14 cellular contexts compared by ENCODE assay signal in the genomic region with DNA sequence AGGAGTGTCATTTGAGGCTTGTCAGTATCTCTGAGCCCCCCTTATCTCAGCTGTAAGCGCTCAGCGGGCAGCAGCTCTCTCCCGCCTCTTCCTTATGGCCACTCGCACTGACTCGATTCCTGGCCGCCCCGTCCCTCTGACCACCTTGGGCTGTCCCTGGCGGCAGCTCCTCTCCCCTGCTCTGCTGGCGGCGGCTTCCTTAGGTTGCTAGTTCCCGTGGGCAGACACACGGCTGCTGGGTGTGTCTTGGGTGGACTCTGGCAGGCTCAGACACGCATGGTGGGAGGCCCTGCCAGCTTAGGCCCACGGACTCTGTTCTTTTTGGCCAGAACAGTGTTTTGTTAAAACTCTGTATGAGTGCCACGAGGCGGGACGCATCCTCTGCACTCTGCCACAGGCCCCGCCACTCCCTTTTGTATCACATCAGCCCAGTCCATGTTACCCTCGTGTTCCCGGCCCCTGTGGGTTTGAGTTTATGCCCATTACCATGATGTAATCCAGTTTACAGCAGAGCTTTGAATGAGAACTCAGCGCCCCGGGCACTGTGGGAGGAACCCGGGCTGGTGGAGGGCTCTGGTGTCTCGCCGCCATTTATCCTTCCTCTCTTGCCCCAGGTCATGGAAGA. TPM values are rescaled to one million over a fixed set of nuclear protein-coding genes. Genes with fewer than 3 reads are reported as not detected.
DNase-seq lines count a peak whose midpoint lies in the region; ATAC-seq lines count a peak whose summit lies in the region.
"Had no signal": no experiment of that assay in that cellular context is flagged by ENCODE, and none has a peak within 500 bp of the region (broad histone marks: within the 10 kb centered on the region; RNA-seq: fewer than 3 reads in every experiment).

No MANE protein-coding gene starts in this region.

- H3K27me3 ChIP-seq in MG63 = no peaks in the 10 kb centered on the region
- H3K27me3 ChIP-seq: upper lobe of left lung had no signal

- H3K27ac ChIP-seq in cingulate gyrus (ENCODE audit: low read depth, low read length) (peak overlapping the region; percentile 76), temporal lobe (ENCODE audit: low read depth, low read length) (peak overlapping the region; percentile 59)
- H3K27ac ChIP-seq: parathyroid adenoma had no signal

- H3K4me3 ChIP-seq in MG63 = no peak overlapping the region
- H3K4me3 ChIP-seq: HAP-1, upper lobe of left lung had no signal

- H3K9me3 ChIP-seq in MG63 = no peaks in the 10 kb centered on the region
- H3K9me3 ChIP-seq: HAP-1, upper lobe of left lung had no signal

- DNase-seq in HuH-7 (ENCODE audit: low spot score) = peak; percentile 11
- DNase-seq in iPS-NIHi11 (ENCODE audit: low spot score) = peak; percentile 19
- no peak for DNase-seq in MG63
- no peak for DNase-seq in T1000 (lab: John Stamatoyannopoulos, UW)
- DNase-seq: glutamatergic neuron, islet precursor cell, NCI-H748 treated with DMSO at 0.1 percent for 48 hours had no signal

- ATAC-seq in GM18870 (IDR thresholded peaks at IDR 0.05; ENCODE audit: unreplicated experiment) = no peak
- ATAC-seq: activated CD4-positive, CD25-positive, alpha-beta regulatory T cell treated with anti-CD3 and anti-CD28 coated beads, Interleukin-2, amount 50 U/mL, for 24 hours had no signal

- H3K36me3 ChIP-seq in MG63 = peaks cover 11% of the 10 kb centered on the region

RNA-seq across cellular contexts. Expression of gene COQ8A, which starts 45.9 kb away (rescaled TPM):
- 16.7 TPM for total RNA-seq in temporal lobe
- 7.4 and 14.8 TPM in 2 replicates for total RNA-seq in MG63 (2014; rRNA removed; shearing (Covaris generic); ENCODE audit: low replicate concordance)

Comparison
In these comparisons a context has a peak if more than half of its experiments do, and no peak if none do; other contexts are left out.
1. DNase-seq: peak in HuH-7 (single experiment) and iPS-NIHi11 (single experiment); none in MG63 (single experiment) and T1000 (single experiment).